Comparison of ENCODE assay signal across 25 cellular contexts in the genomic region with DNA sequence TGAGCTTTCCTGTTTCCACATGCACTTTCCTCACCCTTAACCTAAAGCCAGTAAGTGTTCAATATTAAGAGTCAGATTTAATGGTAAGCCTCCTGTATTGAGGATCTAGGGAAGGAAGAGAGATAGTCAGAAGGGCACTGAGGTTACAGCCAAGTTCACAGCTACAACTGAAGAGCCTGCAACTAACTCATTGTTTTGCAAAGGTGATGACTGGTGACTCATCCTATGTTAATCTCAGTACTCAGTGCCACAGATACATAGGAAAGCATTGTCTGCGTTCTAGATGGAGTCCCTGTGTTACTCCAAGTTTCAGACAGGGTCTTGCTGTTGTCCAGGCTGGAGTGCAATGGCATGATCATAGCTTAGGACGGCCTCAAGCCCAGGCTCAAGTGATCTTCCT.
"Had no signal": no experiment of that assay in that cellular context is flagged by ENCODE, and none has a peak within 500 bp of the region (broad histone marks: within the 10 kb centered on the region; RNA-seq: fewer than 3 reads in every experiment).

No MANE protein-coding gene starts in this region.

- FAIRE-seq: endometrium, keratinocyte, pancreas had no signal

- H3K9me3 ChIP-seq: heart right ventricle, pancreas, psoas muscle, right atrium auricular region, spleen, transverse colon, uterus had no signal

- H3K4me1 Mint-ChIP-seq: activated naive CD4-positive, alpha-beta T cell treated with anti-CD3 and anti-CD28 coated beads, Interleukin-2, amount 10 ng/mL, durations not matched to agents 7 days and 5 days; memory B cell; nephron progenitor cell; stimulated activated naive CD8-positive, alpha-beta T cell treated with anti-CD3 and anti-CD28 coated beads, Interleukin-15, amount 100 ng/mL, for 72 hours had no signal

- H3K27me3 Mint-ChIP-seq: activated naive CD4-positive, alpha-beta T cell treated with anti-CD3 and anti-CD28 coated beads, Interleukin-2, amount 10 ng/mL, durations not matched to agents 7 days and 5 days had no signal

- H3K4me3 Mint-ChIP-seq: activated naive CD4-positive, alpha-beta T cell treated with anti-CD3 and anti-CD28 coated beads, Interleukin-2, amount 10 ng/mL, durations not matched to agents 7 days and 5 days; memory B cell; nephron progenitor cell; stimulated activated naive CD8-positive, alpha-beta T cell treated with anti-CD3 and anti-CD28 coated beads, Interleukin-15, amount 100 ng/mL, for 72 hours; T-helper 1 cell treated with Interleukin-12 subunit alpha and Interleukin-12 subunit beta and Interleukin-4 antibody, amounts not matched to agents 30 μg/mL and 1 μg/mL, for 36 hours had no signal

- DNase-seq: activated CD4-positive, alpha-beta T cell treated with anti-CD3 and anti-CD28 coated beads for 4 hours; activated CD4-positive, alpha-beta T cell treated with anti-CD3 and anti-CD28 coated beads, Interleukin-2, amount 50 U/mL, for 48 hours; activated CD4-positive, CD25-positive, alpha-beta regulatory T cell; activated effector memory CD4-positive, alpha-beta T cell treated with anti-CD3 and anti-CD28 coated beads, Interleukin-2, amount 50 U/mL, for 16 hours; activated naive CD4-positive, alpha-beta T cell treated with anti-CD3 and anti-CD28 coated beads, Interleukin-2, amount 10 ng/mL, durations not matched to agents 7 days and 5 days; amygdala; erythroblast; foreskin fibroblast; heart right ventricle; left colon; nephron progenitor cell; pancreas; psoas muscle; spleen; stimulated activated CD4-positive, alpha-beta T cell treated with anti-CD3 and anti-CD28 coated beads, Interleukin-4, amount 100 ng/mL, for 4 hours; stimulated activated naive CD8-positive, alpha-beta T cell treated with anti-CD3 and anti-CD28 coated beads, Interleukin-15, amount 100 ng/mL, for 72 hours; T1000; transverse colon; uterus had no signal

- H3K4me3 ChIP-seq: cardiac muscle cell, heart right ventricle, pancreas, psoas muscle, right atrium auricular region, spleen, transverse colon, uterus had no signal

- ATAC-seq: heart right ventricle; left colon; pancreas; psoas muscle; stimulated activated naive CD8-positive, alpha-beta T cell treated with anti-CD3 and anti-CD28 coated beads, Interleukin-15, amount 100 ng/mL, for 72 hours had no signal

- H3K27ac ChIP-seq: cardiac muscle cell, heart right ventricle, pancreas, psoas muscle, right atrium auricular region, spleen, transverse colon, uterus had no signal

- H3K36me3 ChIP-seq: cardiac muscle cell, heart right ventricle, pancreas, right atrium auricular region, spleen, transverse colon, uterus had no signal

- H3K27ac Mint-ChIP-seq: activated naive CD4-positive, alpha-beta T cell treated with anti-CD3 and anti-CD28 coated beads, Interleukin-2, amount 10 ng/mL, durations not matched to agents 7 days and 5 days; memory B cell; nephron progenitor cell; stimulated activated naive CD8-positive, alpha-beta T cell treated with anti-CD3 and anti-CD28 coated beads, Interleukin-15, amount 100 ng/mL, for 72 hours; T-helper 1 cell treated with Interleukin-12 subunit alpha and Interleukin-12 subunit beta and Interleukin-4 antibody, amounts not matched to agents 30 μg/mL and 1 μg/mL, for 36 hours had no signal

- H3K9me3 Mint-ChIP-seq: activated naive CD4-positive, alpha-beta T cell treated with anti-CD3 and anti-CD28 coated beads, Interleukin-2, amount 10 ng/mL, durations not matched to agents 7 days and 5 days; memory B cell; nephron progenitor cell; stimulated activated naive CD8-positive, alpha-beta T cell treated with anti-CD3 and anti-CD28 coated beads, Interleukin-15, amount 100 ng/mL, for 72 hours; T-helper 1 cell treated with Interleukin-12 subunit alpha and Interleukin-12 subunit beta and Interleukin-4 antibody, amounts not matched to agents 30 μg/mL and 1 μg/mL, for 36 hours had no signal

- H3K27me3 ChIP-seq: cardiac muscle cell, pancreas, right atrium auricular region, spleen, transverse colon, uterus had no signal

- H3K36me3 Mint-ChIP-seq: activated naive CD4-positive, alpha-beta T cell treated with anti-CD3 and anti-CD28 coated beads, Interleukin-2, amount 10 ng/mL, durations not matched to agents 7 days and 5 days; memory B cell had no signal

- H3K4me1 ChIP-seq: heart right ventricle, pancreas, psoas muscle, right atrium auricular region, spleen, transverse colon, uterus had no signal
